Comparison of ENCODE assay signal across 29 cellular contexts in genomic region chr20:43862438-43862837, GRCh38. TPM values are rescaled to one million over a fixed set of nuclear protein-coding genes. Genes with fewer than 3 reads are reported as not detected.
"Had no signal": no experiment of that assay in that cellular context is flagged by ENCODE, and none has a peak within 500 bp of the region (broad histone marks: within the 10 kb centered on the region; RNA-seq: fewer than 3 reads in every experiment).

No MANE protein-coding gene starts in this region.

- H3K27me3 ChIP-seq: neural progenitor cell, ovary, right lobe of liver, sigmoid colon, tibial artery, transverse colon, upper lobe of right lung, uterus had no signal

- H3K9me3 ChIP-seq: ovary, psoas muscle, right lobe of liver, sigmoid colon, stomach, tibial artery, transverse colon, upper lobe of right lung, uterus had no signal

- H3K4me3 ChIP-seq: neural progenitor cell, ovary, psoas muscle, right lobe of liver, sigmoid colon, stomach, tibial artery, transverse colon, upper lobe of right lung, uterus had no signal

- H3K36me3 ChIP-seq: neural progenitor cell, ovary, right lobe of liver, sigmoid colon, stomach, tibial artery, transverse colon, upper lobe of right lung, uterus had no signal

- DNase-seq: natural killer cell; occipital lobe; ovary; posterior cingulate gyrus; psoas muscle; right cardiac atrium; right lobe of liver; sigmoid colon; small intestine; stimulated activated CD4-positive, alpha-beta T cell treated with anti-CD3 and anti-CD28 coated beads, Interleukin-15, amount 100 ng/mL, for 24 hours; stimulated activated CD4-positive, alpha-beta T cell treated with anti-CD3 and anti-CD28 coated beads, Interleukin-2, amount 100 ng/mL, for 24 hours; stimulated activated CD4-positive, alpha-beta T cell treated with anti-CD3 and anti-CD28 coated beads, Interleukin-2, amount 100 ng/mL, for 48 hours; stimulated activated CD4-positive, alpha-beta T cell treated with anti-CD3 and anti-CD28 coated beads, Interleukin-4, amount 100 ng/mL, for 24 hours; stimulated activated naive B cell treated with anti-CD40 and anti-IgM and Interleukin-4, amounts not matched to agents 10 μg/mL and 1 μg/mL and 100 μg/mL, for 72 hours; stimulated activated naive CD4-positive, alpha-beta T cell treated with Interleukin-2 at 50 U/mL for 16 hours; stomach; tibial artery; transverse colon; upper lobe of right lung; uterus had no signal

- H3K27ac ChIP-seq: neural progenitor cell, ovary, parathyroid adenoma, psoas muscle, right lobe of liver, sigmoid colon, tibial artery, transverse colon, upper lobe of right lung, uterus had no signal

- H3K4me1 Mint-ChIP-seq: natural killer cell; nephron; neural progenitor cell; stimulated activated effector memory CD8-positive, alpha-beta T cell treated with anti-CD3 and anti-CD28 coated beads, Interleukin-12 subunit alpha, Interleukin-12 subunit beta, amount 100 ng/mL, for 72 hours; stimulated activated naive B cell treated with anti-CD40 and anti-IgM and Interleukin-4, amounts not matched to agents 10 μg/mL and 1 μg/mL and 100 μg/mL, for 72 hours had no signal

- H3K36me3 Mint-ChIP-seq: natural killer cell; neural progenitor cell; stimulated activated effector memory CD8-positive, alpha-beta T cell treated with anti-CD3 and anti-CD28 coated beads, Interleukin-12 subunit alpha, Interleukin-12 subunit beta, amount 100 ng/mL, for 72 hours; stimulated activated naive B cell treated with anti-CD40 and anti-IgM and Interleukin-4, amounts not matched to agents 10 μg/mL and 1 μg/mL and 100 μg/mL, for 72 hours; type B pancreatic cell had no signal

- H3K9ac ChIP-seq: neural progenitor cell, parathyroid adenoma had no signal

- ATAC-seq: natural killer cell; psoas muscle; right cardiac atrium; stimulated activated effector memory CD8-positive, alpha-beta T cell treated with anti-CD3 and anti-CD28 coated beads, Interleukin-12 subunit alpha, Interleukin-12 subunit beta, amount 100 ng/mL, for 72 hours; stimulated activated naive B cell treated with anti-CD40 and anti-IgM and Interleukin-4, amounts not matched to agents 10 μg/mL and 1 μg/mL and 100 μg/mL, for 72 hours; upper lobe of right lung had no signal

- H3K4me3 Mint-ChIP-seq: natural killer cell; nephron; neural progenitor cell; stimulated activated effector memory CD8-positive, alpha-beta T cell treated with anti-CD3 and anti-CD28 coated beads, Interleukin-12 subunit alpha, Interleukin-12 subunit beta, amount 100 ng/mL, for 72 hours; stimulated activated naive B cell treated with anti-CD40 and anti-IgM and Interleukin-4, amounts not matched to agents 10 μg/mL and 1 μg/mL and 100 μg/mL, for 72 hours; stimulated activated naive CD8-positive, alpha-beta T cell treated with anti-CD3 and anti-CD28 coated beads, Interleukin-15, Interleukin-2, amounts not matched to agents 100 ng/mL and 50 ng/mL, for 24 hours; type B pancreatic cell had no signal

- H3K27me3 Mint-ChIP-seq: type B pancreatic cell had no signal

- H3K9me3 Mint-ChIP-seq: natural killer cell; nephron; neural progenitor cell; stimulated activated effector memory CD8-positive, alpha-beta T cell treated with anti-CD3 and anti-CD28 coated beads, Interleukin-12 subunit alpha, Interleukin-12 subunit beta, amount 100 ng/mL, for 72 hours; stimulated activated naive B cell treated with anti-CD40 and anti-IgM and Interleukin-4, amounts not matched to agents 10 μg/mL and 1 μg/mL and 100 μg/mL, for 72 hours; stimulated activated naive CD8-positive, alpha-beta T cell treated with anti-CD3 and anti-CD28 coated beads, Interleukin-15, Interleukin-2, amounts not matched to agents 100 ng/mL and 50 ng/mL, for 24 hours; type B pancreatic cell had no signal

- H3K27ac Mint-ChIP-seq: natural killer cell; nephron; neural progenitor cell; progenitor cell of endocrine pancreas; stimulated activated effector memory CD8-positive, alpha-beta T cell treated with anti-CD3 and anti-CD28 coated beads, Interleukin-12 subunit alpha, Interleukin-12 subunit beta, amount 100 ng/mL, for 72 hours; stimulated activated naive B cell treated with anti-CD40 and anti-IgM and Interleukin-4, amounts not matched to agents 10 μg/mL and 1 μg/mL and 100 μg/mL, for 72 hours; stimulated activated naive CD8-positive, alpha-beta T cell treated with anti-CD3 and anti-CD28 coated beads, Interleukin-15, Interleukin-2, amounts not matched to agents 100 ng/mL and 50 ng/mL, for 24 hours; type B pancreatic cell had no signal

- H3K4me1 ChIP-seq: neural progenitor cell, parathyroid adenoma, psoas muscle, right lobe of liver, tibial artery, transverse colon, upper lobe of right lung, uterus had no signal

RNA-seq across cellular contexts. Expression of gene TOX2, which starts 52.2 kb away (rescaled TPM):
- total RNA-seq: renal cortical epithelial cell, skeletal muscle tissue had no signal
